ENCODE assay signal across 1 cellular context in the genomic region with DNA sequence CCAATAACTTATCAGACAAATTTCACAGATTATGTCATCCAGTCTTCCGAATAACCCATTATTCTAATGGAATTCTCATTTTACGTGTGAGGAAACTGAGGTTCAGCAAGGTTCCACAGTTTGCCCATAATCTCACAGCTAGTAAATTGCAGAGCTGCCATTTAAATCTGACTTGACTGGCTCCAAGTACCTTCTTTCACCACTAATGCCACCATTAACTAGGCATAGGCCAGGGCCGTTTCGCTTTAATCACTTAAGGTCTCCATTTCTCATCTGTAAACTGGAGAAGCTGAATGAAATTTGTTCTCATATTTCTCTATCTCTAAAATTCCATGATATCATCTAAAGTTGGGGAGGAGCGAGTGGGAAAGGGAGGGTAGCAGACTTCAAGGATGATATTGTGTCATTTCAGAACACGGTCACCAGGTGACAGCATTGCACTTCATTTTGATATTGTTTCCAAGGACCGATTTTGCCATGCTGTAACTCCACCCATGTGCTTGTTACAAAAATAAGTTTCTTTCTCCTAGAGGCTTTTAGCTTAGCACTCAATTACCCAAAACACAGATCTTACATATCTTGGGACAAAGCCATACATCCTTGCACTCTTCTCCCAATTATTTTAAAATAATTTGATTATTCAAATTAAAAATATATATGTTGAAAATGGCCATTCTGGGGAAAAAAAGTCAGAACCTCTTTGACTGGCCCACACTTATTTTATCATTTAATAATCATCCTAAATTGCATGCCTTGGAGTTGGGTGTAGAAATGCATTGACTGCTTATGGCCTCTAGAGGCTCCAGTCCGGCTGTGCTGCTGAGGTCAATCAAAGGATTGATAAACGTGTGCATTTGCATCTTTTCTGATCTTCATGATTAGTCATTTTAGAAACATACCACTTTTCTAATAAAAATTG.
TF ChIP-seq lines count a peak whose summit lies in the region.

No MANE protein-coding gene starts in this region.

TF ChIP-seq in SK-N-SH, 30 proteins besides CTCF, POLR2A, EP300 and RAD21:
- TF ChIP-seq SMC3 (IDR thresholded peaks at IDR 0.05; ENCODE audit: low read depth, low read length) (peak; percentile 59), MEF2A (IDR thresholded peaks at IDR 0.05; ENCODE audit: borderline replicate concordance, low read depth) (no peak), JUND (IDR thresholded peaks at IDR 0.05) (no peak), RCOR1 (IDR thresholded peaks at IDR 0.05; ENCODE audit: low read length) (no peak)
